Comparison of ENCODE assay signal across 1 cellular context in genomic region chr5:115816226-115817042, GRCh38.
TF ChIP-seq lines count a peak whose summit lies in the region.

CDO1 (minus strand) TSS chr5:115816659; CDS start chr5:115816397, 262 bp downstream.

TF ChIP-seq in H1, 55 proteins besides CTCF, POLR2A, EP300 and RAD21:
- TF ChIP-seq TBP (IDR thresholded peaks at IDR 0.05; ENCODE audit: low read depth, low read length) (peak; percentile 89), POLR2AphosphoS5 (IDR thresholded peaks at IDR 0.05; ENCODE audit: low read depth, low read length) (peak; percentile 78), EZH2 (IDR thresholded peaks at IDR 0.05; ENCODE audit: low read depth, low read length, severe bottlenecking) (peak; percentile 28), ATF3 (IDR thresholded peaks at IDR 0.05; ENCODE audit: insufficient read depth, low read depth, low read length) (no peak), CREB1 (IDR thresholded peaks at IDR 0.05) (peak; percentile 79), RBBP5 (IDR thresholded peaks at IDR 0.05; ENCODE audit: borderline replicate concordance, low read depth, low read length) (peak; percentile 76; the same call in 1 of the 2 replicates), KDM5A (IDR thresholded peaks at IDR 0.05; ENCODE audit: low read length) (no peak), SIN3A (conservative IDR thresholded peaks at IDR 0.05 in 1 of 2, IDR thresholded peaks at IDR 0.05 in 1 of 2; ENCODE audit: low read depth in 1 of 2, low read length in 2 of 2) (0 out of 4 replicates have a peak, but pooled peaks of 1 of the 2 experiments have one; percentile 33), JUND (IDR thresholded peaks at IDR 0.05; ENCODE audit: low read length) (peak; percentile 82), SRF (IDR thresholded peaks at IDR 0.05; ENCODE audit: low read depth, low read length) (no peak), YY1 (IDR thresholded peaks at IDR 0.05; ENCODE audit: low read depth, low read length) (0 out of 2 replicates have a peak, but pooled peaks have one; percentile 37), ATF2 (IDR thresholded peaks at IDR 0.05; ENCODE audit: low read length) (no peak), SIX5 (IDR thresholded peaks at IDR 0.05; ENCODE audit: low read depth, low read length) (no peak), NRF1 (IDR thresholded peaks at IDR 0.05; ENCODE audit: low read depth, low read length) (no peak), CTBP2 (IDR thresholded peaks at IDR 0.05; ENCODE audit: borderline replicate concordance, insufficient read depth, insufficient read length, low read length) (peak; percentile 22), EGR1 (IDR thresholded peaks at IDR 0.05; ENCODE audit: borderline replicate concordance, low read depth, low read length) (peak; percentile 23; the same call in 1 of the 2 replicates), HDAC2 (IDR thresholded peaks at IDR 0.05; ENCODE audit: borderline replicate concordance in 1 of 2, low read depth in 2 of 2, low read length in 2 of 2) (no peak; a peak in 1 of 4 replicates), MAX (IDR thresholded peaks at IDR 0.05) (0 out of 2 replicates have a peak, but pooled peaks have one; percentile 2), TCF12 (IDR thresholded peaks at IDR 0.05; ENCODE audit: low read depth, low read length) (0 out of 2 replicates have a peak, but pooled peaks have one; percentile 27), TAF7 (optimal IDR thresholded peaks at IDR 0.05; ENCODE audit: borderline replicate concordance, low read depth, low read length) (peak; percentile 46), CHD1 (IDR thresholded peaks at IDR 0.05; ENCODE audit: low read depth, low read length) (peak; percentile 65; the same call in 1 of the 2 replicates), TAF1 (IDR thresholded peaks at IDR 0.05; ENCODE audit: low read depth, low read length) (peak; percentile 92), PHF8 (conservative IDR thresholded peaks at IDR 0.05; ENCODE audit: low read depth, low read length) (peak; percentile 63; the same call in 1 of the 2 replicates), SP1 (IDR thresholded peaks at IDR 0.05; ENCODE audit: low read depth, low read length) (0 out of 2 replicates have a peak, but pooled peaks have one; percentile 27), KDM4A (IDR thresholded peaks at IDR 0.05; ENCODE audit: low read depth, low read length, severe bottlenecking) (peak; percentile 95), ASH2L (IDR thresholded peaks at IDR 0.05; ENCODE audit: low read length) (peak; percentile 84)
